9 cellular contexts compared by ENCODE assay signal in genomic region chr17:50213026-50214015, GRCh38. TPM values are rescaled to one million over a fixed set of nuclear protein-coding genes. Genes with fewer than 3 reads are reported as not detected.
DNase-seq lines count a peak whose midpoint lies in the region; TF ChIP-seq lines count a peak whose summit lies in the region.
"Had no signal": no experiment of that assay in that cellular context is flagged by ENCODE, and none has a peak within 500 bp of the region (broad histone marks: within the 10 kb centered on the region; RNA-seq: fewer than 3 reads in every experiment).

No MANE protein-coding gene starts in this region.

- no peak overlapping the region for H2BK20ac ChIP-seq in H9 (ENCODE audit: low read depth, low read length, poor library complexity, severe bottlenecking)

- no peak overlapping the region for H2BK12ac ChIP-seq in H9 (ENCODE audit: insufficient read length, low read depth, low read length)

- H3K18ac ChIP-seq in H9 (ENCODE audit: insufficient read length, low read depth, low read length), result no peak overlapping the region

- no peak overlapping the region for H3K56ac ChIP-seq in H9 (ENCODE audit: insufficient read length, low read depth, low read length)

- H2BK15ac ChIP-seq in H9 (ENCODE audit: low read depth, low read length), result no peak overlapping the region

- H4K5ac ChIP-seq in H9 (ENCODE audit: insufficient read length, low read depth, low read length), result no peak overlapping the region

- H3K23ac ChIP-seq in H9 (ENCODE audit: insufficient read length, low read depth, low read length), result no peak overlapping the region

- no peaks in the 10 kb centered on the region; a peak in 1 of 7 replicates for H3K36me3 Mint-ChIP-seq in H9 (ENCODE audit: insufficient read depth in 1 of 3, low read depth in 3 of 3)
- no peaks in the 10 kb centered on the region for H3K36me3 Mint-ChIP-seq in endodermal cell (ENCODE audit: low read depth)

- peak overlapping the region; percentile 2 to 66 (median 6); a peak in 2 of 7 replicates for H3K27ac Mint-ChIP-seq in H9
- peak overlapping the region; percentile 77 for H3K27ac Mint-ChIP-seq in endodermal cell

- no peak overlapping the region for H3K4me3 ChIP-seq in endodermal cell (ENCODE audit: low read length)
- H3K4me3 ChIP-seq in tibial artery, result no peak overlapping the region

- no peak overlapping the region for H3K14ac ChIP-seq in H9 (ENCODE audit: insufficient read depth, low read length)

- H2BK5ac ChIP-seq in H9 (ENCODE audit: insufficient read length, low read length), result no peak overlapping the region

- intact Hi-C loops in tibial artery (cut with DNase I; ENCODE audit: low total_unique reads), result no loop called here

- no peaks in the 10 kb centered on the region for H3K79me1 ChIP-seq in H9 (ENCODE audit: insufficient read depth, low read depth, low read length, poor library complexity, severe bottlenecking)

- H3K4ac ChIP-seq in H9 (ENCODE audit: low read depth, low read length), result no peak overlapping the region

- no peak overlapping the region for H2AK5ac ChIP-seq in H9 (ENCODE audit: insufficient read length, low read length)

- no peak overlapping the region for H2BK120ac ChIP-seq in H9 (ENCODE audit: low read depth, low read length, poor library complexity, severe bottlenecking)

- no peaks in the 10 kb centered on the region; a peak in 2 of 5 replicates for H3K9me3 Mint-ChIP-seq in H9
- H3K9me3 Mint-ChIP-seq in endodermal cell, result no peaks in the 10 kb centered on the region

- H3K4me1 Mint-ChIP-seq in H9, result peaks cover 47 to 58% of the 10 kb centered on the region in 2 experiments
- H3K4me1 Mint-ChIP-seq in endodermal cell, result peaks cover 63% of the 10 kb centered on the region

- H3K27me3 Mint-ChIP-seq in H9 (ENCODE audit: low read depth) (peaks cover 12% of the 10 kb centered on the region), endodermal cell (ENCODE audit: insufficient read depth) (peaks cover 4% of the 10 kb centered on the region)

- H4K20me1 ChIP-seq in H9 (ENCODE audit: control insufficient read depth, insufficient read depth, insufficient read length), result no peaks in the 10 kb centered on the region

- TF ChIP-seq CTCF in H9 (conservative IDR thresholded peaks at IDR 0.05), result peak; percentile 47; the same call in 2 of the 3 replicates
- TF ChIP-seq CTCF in endodermal cell (conservative IDR thresholded peaks at IDR 0.05), result peak; percentile 54
- no peak for TF ChIP-seq CTCF in tibial artery (IDR thresholded peaks at IDR 0.05)

- H3K9ac ChIP-seq in H9 (ENCODE audit: extremely low read depth, insufficient read length, low read length) (no peak overlapping the region), endodermal cell (ENCODE audit: extremely low read depth, low read length, poor library complexity, severe bottlenecking) (no peak overlapping the region)

- no peak overlapping the region for H3T11ph ChIP-seq in H9 (ENCODE audit: low read length)

- no CpG with 5 or more reads among the region's 9 CpGs for WGBS in H9 (ENCODE audit: extremely low coverage, insufficient read length, low lambda C conversion rate)
- WGBS in endodermal cell (ENCODE audit: insufficient coverage in 1 of 2, insufficient read length in 1 of 2), 2 experiments, result 74 to 90% methylated on average over 4 to 9 of the region's 9 CpGs

- H3K79me2 ChIP-seq in H9 (ENCODE audit: insufficient read depth, low read length), result no peaks in the 10 kb centered on the region

- H4K8ac ChIP-seq in H9 (replicated peaks; ENCODE audit: insufficient read length, low read depth, low read length), result no peak overlapping the region

- H3K9me3 ChIP-seq in H9 (ENCODE audit: control insufficient read depth, low read depth, low read length) (no peaks in the 10 kb centered on the region), endodermal cell (ENCODE audit: control insufficient read depth, low read length) (no peaks in the 10 kb centered on the region), tibial artery (no peaks in the 10 kb centered on the region)

- H3K4me2 ChIP-seq in H9 (ENCODE audit: insufficient read depth, insufficient read length, low read length), result no peak overlapping the region

- no peak overlapping the region for H4K91ac ChIP-seq in H9 (ENCODE audit: insufficient read length, low read depth, low read length)

- no peaks in the 10 kb centered on the region for H3K36me3 ChIP-seq in endodermal cell (ENCODE audit: control insufficient read depth, insufficient read depth, low read length)
- no peaks in the 10 kb centered on the region for H3K36me3 ChIP-seq in tibial artery

- no peaks in the 10 kb centered on the region for H3K23me2 ChIP-seq in H9 (ENCODE audit: insufficient read length, low read depth, low read length, poor library complexity, severe bottlenecking)

- H2AFZ ChIP-seq in H9 (ENCODE audit: low read length), result no peak overlapping the region

- DNase-seq in activated CD4-positive, alpha-beta T cell treated with anti-CD3 and anti-CD28 coated beads for 48 hours, result peak; percentile 55
- no peak for DNase-seq in activated CD4-positive, alpha-beta T cell treated with anti-CD3 and anti-CD28 coated beads for 4 hours
- DNase-seq in H9 (peak; percentile 86), NCI-H82 treated with DMSO at 0.1 percent for 48 hours (lab: John Stamatoyannopoulos, UW; ENCODE audit: unreplicated experiment) (peak; percentile 23), endodermal cell (peak; percentile 92), tibial artery (peak in 1 of 2 donors; percentile 19), midbrain (lab: John Stamatoyannopoulos, UW) (no peak), AG08396 (ENCODE audit: low spot score) (no peak)

- H3K4me1 ChIP-seq in H9 (ENCODE audit: insufficient read depth, low read length) (peaks cover 15% of the 10 kb centered on the region; the same call in 1 of the 2 replicates), endodermal cell (ENCODE audit: control insufficient read depth, insufficient read depth, low read length) (peaks cover 22% of the 10 kb centered on the region), tibial artery (peaks cover 0 to 80% (median 45%) of the 10 kb centered on the region in 4 donors)

- H3K27ac ChIP-seq in H9 (ENCODE audit: insufficient read length, low read depth, low read length) (no peak overlapping the region), endodermal cell (ENCODE audit: low read depth, low read length) (no peak overlapping the region), tibial artery (peak overlapping the region; percentile 85 to 94)

- H3K27me3 ChIP-seq in H9 (ENCODE audit: insufficient read depth, low read length) (no peaks in the 10 kb centered on the region), endodermal cell (ENCODE audit: control insufficient read depth, insufficient read depth, low read length, poor library complexity, severe bottlenecking) (no peaks in the 10 kb centered on the region), tibial artery (no peaks in the 10 kb centered on the region)

- H3K4me3 Mint-ChIP-seq in H9 (no peak overlapping the region; a peak in 1 of 5 replicates), endodermal cell (peak overlapping the region; percentile 17)

RNA-seq across cellular contexts. Expression of gene COL1A1, which starts 11.9 kb away (rescaled TPM):
- total RNA-seq in H9 (2021), result 104 and 112 TPM in 2 replicates
- total RNA-seq in endodermal cell, result 10 to 100 TPM; 62.2 to 85.6 TPM
- polyA plus RNA-seq in endodermal cell (2013, experiment 1 of 2), result 115 TPM
- 126 TPM for polyA plus RNA-seq in endodermal cell (2013, experiment 2 of 2)

RNA-seq across cellular contexts. Expression of gene SGCA, which starts 47.5 kb away (rescaled TPM):
- total RNA-seq in H9 (2021) (0.24 TPM in 1 of 2 replicates, not detected in the other), endodermal cell (1 to 10 TPM in 1 of 2 donors, under 1 TPM in 1; 0.51 to 2.6 TPM)
- polyA plus RNA-seq in endodermal cell (2013, experiment 1 of 2), result 0.75 TPM
- polyA plus RNA-seq in endodermal cell (2013, experiment 2 of 2), result 0.46 TPM
- total RNA-seq: activated CD8-positive, alpha-beta memory T cell treated with anti-CD3 and anti-CD28 coated beads for 36 hours had no signal

Comparison
In these comparisons a context has a peak if more than half of its experiments do, and no peak if none do; other contexts are left out.
1. DNase-seq: peak in activated CD4-positive, alpha-beta T cell treated with anti-CD3 and anti-CD28 coated beads for 48 hours (single experiment), H9 (single experiment), NCI-H82 treated with DMSO at 0.1 percent for 48 hours (single experiment) and endodermal cell (single experiment); none in activated CD4-positive, alpha-beta T cell treated with anti-CD3 and anti-CD28 coated beads for 4 hours (0 of 2), midbrain (single experiment) and AG08396 (single experiment).
2. H3K27ac ChIP-seq: peak in tibial artery (2 of 2); none in H9 (single experiment) and endodermal cell (single experiment).
3. CTCF ChIP-seq: peak in H9 (single experiment) and endodermal cell (single experiment); none in tibial artery (0 of 2).